ENCODE assay signal across 19 cellular contexts in genomic region chr5:68271124-68271523, GRCh38. TPM values are rescaled to one million over a fixed set of nuclear protein-coding genes. Genes with fewer than 3 reads are reported as not detected.
DNase-seq lines count a peak whose midpoint lies in the region; ATAC-seq and TF ChIP-seq lines count a peak whose summit lies in the region.
"Had no signal": no experiment of that assay in that cellular context is flagged by ENCODE, and none has a peak within 500 bp of the region (broad histone marks: within the 10 kb centered on the region; RNA-seq: fewer than 3 reads in every experiment).

No MANE protein-coding gene starts in this region.

- no peak overlapping the region for H3K4me2 ChIP-seq in IMR-90 (ENCODE audit: low read depth, low read length)

- no peak for ATAC-seq in IMR-90 (ENCODE audit: low read depth)
- no peak for ATAC-seq in naive thymus-derived CD8-positive, alpha-beta T cell
- no peak for ATAC-seq in activated CD4-positive, alpha-beta T cell treated with anti-CD3 and anti-CD28 coated beads for 36 hours
- ATAC-seq: left cardiac atrium had no signal

- peak overlapping the region in 6 of 8 donors; percentile 20 to 87 (median 56) for H3K4me3 Mint-ChIP-seq in CD4-positive, alpha-beta memory T cell
- H3K4me3 Mint-ChIP-seq in naive thymus-derived CD8-positive, alpha-beta T cell: peak overlapping the region in 3 of 10 donors; percentile 3 to 18 (median 9)
- no peak overlapping the region for H3K4me3 Mint-ChIP-seq in activated CD4-positive, alpha-beta T cell treated with anti-CD3 and anti-CD28 coated beads for 36 hours

- H3K9me3 Mint-ChIP-seq in CD4-positive, alpha-beta memory T cell: peaks cover 0 to 2% (median 0%) of the 10 kb centered on the region in 8 donors
- no peaks in the 10 kb centered on the region for H3K9me3 Mint-ChIP-seq in naive thymus-derived CD8-positive, alpha-beta T cell
- H3K9me3 Mint-ChIP-seq in activated CD4-positive, alpha-beta T cell treated with anti-CD3 and anti-CD28 coated beads for 36 hours (ENCODE audit: low read depth): no peaks in the 10 kb centered on the region
- H3K9me3 Mint-ChIP-seq: IgD-negative memory B cell had no signal

- no peaks in the 10 kb centered on the region for H3K9me3 ChIP-seq in CD4-positive, alpha-beta memory T cell (ENCODE audit: control insufficient read depth in 1 of 2, low read length in 2 of 2)
- no peaks in the 10 kb centered on the region for H3K9me3 ChIP-seq in IMR-90 (ENCODE audit: control insufficient read depth, insufficient read depth, low read length)
- H3K9me3 ChIP-seq: ovary, Peyer's patch had no signal

- H3K23ac ChIP-seq in IMR-90 (ENCODE audit: low read depth, low read length): no peak overlapping the region

- peaks cover 97% of the 10 kb centered on the region for H3K4me1 ChIP-seq in CD4-positive, alpha-beta memory T cell (ENCODE audit: insufficient read depth, low read length)
- H3K4me1 ChIP-seq in IMR-90 (ENCODE audit: control insufficient read depth, insufficient read depth, low read length): peaks cover 2% of the 10 kb centered on the region; the same call in 1 of the 2 replicates

- peak overlapping the region; percentile 37 to 89 (median 66) for H3K27ac Mint-ChIP-seq in CD4-positive, alpha-beta memory T cell
- H3K27ac Mint-ChIP-seq in naive thymus-derived CD8-positive, alpha-beta T cell: peak overlapping the region in 7 of 10 donors; percentile 26 to 84 (median 31)
- H3K27ac Mint-ChIP-seq in activated CD4-positive, alpha-beta T cell treated with anti-CD3 and anti-CD28 coated beads for 36 hours: no peak overlapping the region
- H3K27ac Mint-ChIP-seq: IgD-negative memory B cell had no signal

- peaks cover 72 to 96% (median 83%) of the 10 kb centered on the region in 4 donors for H3K4me1 Mint-ChIP-seq in CD4-positive, alpha-beta memory T cell
- peaks cover 31 to 90% (median 79%) of the 10 kb centered on the region in 4 donors for H3K4me1 Mint-ChIP-seq in naive thymus-derived CD8-positive, alpha-beta T cell
- peaks cover 85% of the 10 kb centered on the region for H3K4me1 Mint-ChIP-seq in activated CD4-positive, alpha-beta T cell treated with anti-CD3 and anti-CD28 coated beads for 36 hours

- H3K18ac ChIP-seq in IMR-90 (ENCODE audit: low read depth, low read length): no peak overlapping the region

- BruUV-seq in IMR-90 (replicated peaks; lab: Mats Ljungman, UMichigan): no TSS peak

- H3K9ac ChIP-seq in IMR-90 (ENCODE audit: low read depth, low read length): no peak overlapping the region

- H2BK120ac ChIP-seq in IMR-90 (ENCODE audit: low read depth, low read length): no peak overlapping the region

- no peak for DNase-seq in CD4-positive, alpha-beta memory T cell
- DNase-seq in IMR-90 (no peak), dorsolateral prefrontal cortex (no peak), NCI-H82 (lab: John Stamatoyannopoulos, UW) (no peak), islet precursor cell (no peak)
- DNase-seq in naive thymus-derived CD8-positive, alpha-beta T cell: no peak
- DNase-seq in activated CD8-positive, alpha-beta memory T cell treated with anti-CD3 and anti-CD28 coated beads for 24 hours: no peak
- no peak for DNase-seq in activated CD4-positive, alpha-beta T cell treated with anti-CD3 and anti-CD28 coated beads for 36 hours
- DNase-seq: activated effector memory CD4-positive, alpha-beta T cell treated with Interleukin-2 at 50 U/mL for 16 hours; amygdala; hypothalamus; left cardiac atrium; NCI-H2081 treated with DMSO at 0.1 percent for 48 hours; NCI-H748 treated with DMSO at 0.1 percent for 48 hours; ovary; Peyer's patch; stimulated activated CD4-positive, alpha-beta T cell treated with anti-CD3 and anti-CD28 coated beads, Interleukin-4, amount 100 ng/mL, for 1 hour had no signal

- dilution Hi-C loops in IMR-90 (cut with HindIII; ENCODE audit: low sequenced_read_pairs, unreplicated experiment): no loop called here

- H3K36me3 Mint-ChIP-seq in CD4-positive, alpha-beta memory T cell: peaks cover 20 to 26% of the 10 kb centered on the region in 2 donors
- H3K36me3 Mint-ChIP-seq in naive thymus-derived CD8-positive, alpha-beta T cell: peaks cover 0 to 29% (median 10%) of the 10 kb centered on the region in 3 donors
- peaks cover 18% of the 10 kb centered on the region for H3K36me3 Mint-ChIP-seq in activated CD4-positive, alpha-beta T cell treated with anti-CD3 and anti-CD28 coated beads for 36 hours (ENCODE audit: low read depth)

- H2BK5ac ChIP-seq in IMR-90 (ENCODE audit: low read depth, low read length, poor library complexity, severe bottlenecking): no peak overlapping the region

- no peak overlapping the region for H3K27ac ChIP-seq in CD4-positive, alpha-beta memory T cell (ENCODE audit: low read depth, low read length)
- H3K27ac ChIP-seq in IMR-90 (ENCODE audit: insufficient read depth, low read length): no peak overlapping the region
- H3K27ac ChIP-seq in dorsolateral prefrontal cortex: peak overlapping the region in 31 of 59 donors; percentile 2 to 67 (median 23)
- H3K27ac ChIP-seq: ovary, Peyer's patch had no signal

- no peak overlapping the region for H2AK9ac ChIP-seq in IMR-90 (replicated peaks; ENCODE audit: low read depth, low read length, poor library complexity)

- H4K20me1 ChIP-seq in IMR-90 (ENCODE audit: insufficient read depth, low read length): no peaks in the 10 kb centered on the region

- H3K27me3 ChIP-seq in CD4-positive, alpha-beta memory T cell (ENCODE audit: insufficient read depth, low read length): no peaks in the 10 kb centered on the region
- H3K27me3 ChIP-seq in IMR-90 (ENCODE audit: control insufficient read depth, insufficient read depth, low read length) (no peaks in the 10 kb centered on the region), dorsolateral prefrontal cortex (no peaks in the 10 kb centered on the region)
- H3K27me3 ChIP-seq: ovary, Peyer's patch had no signal

- H4K91ac ChIP-seq in IMR-90 (ENCODE audit: insufficient read depth, low read depth, low read length): peak overlapping the region; percentile 0; the same call in 1 of the 2 replicates

- no peak for TF ChIP-seq RAD21 in IMR-90 (IDR thresholded peaks at IDR 0.05; ENCODE audit: low read length)

- no peaks in the 10 kb centered on the region for H3K27me3 Mint-ChIP-seq in CD4-positive, alpha-beta memory T cell
- no peaks in the 10 kb centered on the region for H3K27me3 Mint-ChIP-seq in naive thymus-derived CD8-positive, alpha-beta T cell
- H3K27me3 Mint-ChIP-seq in activated CD4-positive, alpha-beta T cell treated with anti-CD3 and anti-CD28 coated beads for 36 hours: no peaks in the 10 kb centered on the region
- H3K27me3 Mint-ChIP-seq: IgD-negative memory B cell had no signal

- no peak overlapping the region for H2BK20ac ChIP-seq in IMR-90 (ENCODE audit: low read depth, low read length)

- no peak overlapping the region for H3K56ac ChIP-seq in IMR-90 (ENCODE audit: extremely low read depth, insufficient read depth, low read length)

- H2AFZ ChIP-seq in IMR-90 (replicated peaks; ENCODE audit: low read length, poor library complexity): no peak overlapping the region

- H3K4me3 ChIP-seq in CD4-positive, alpha-beta memory T cell (ENCODE audit: low read length in 2 of 2): no peak overlapping the region
- H3K4me3 ChIP-seq in IMR-90 (ENCODE audit: insufficient read depth, low read depth, low read length) (no peak overlapping the region), dorsolateral prefrontal cortex (no peak overlapping the region)
- H3K4me3 ChIP-seq: ovary, Peyer's patch, skin epidermis had no signal

- no peak for TF ChIP-seq POLR2A in IMR-90 (IDR thresholded peaks at IDR 0.05; ENCODE audit: low read depth, low read length)

- peaks cover 11% of the 10 kb centered on the region for H3K36me3 ChIP-seq in CD4-positive, alpha-beta memory T cell (ENCODE audit: insufficient read depth, low read length)
- H3K36me3 ChIP-seq in IMR-90 (ENCODE audit: control insufficient read depth, insufficient read depth, low read length): peaks cover 1% of the 10 kb centered on the region; the same call in 1 of the 2 replicates
- H3K36me3 ChIP-seq: ovary had no signal

- CTCF ChIA-PET in CD4-positive, alpha-beta memory T cell (lab: Charles Lee; ENCODE audit: partially characterized antibody): interaction anchor here (1.0 to 9.6 kb wide), 13 partner anchors 10 to 1064 kb away, joined by 3 to 124 read pairs (median 12); partner anchors contain the start of gene PIK3R1
- CTCF ChIA-PET in IMR-90 (lab: Yijun Ruan, JAX): interaction anchor here (0.6 to 1.3 kb wide), 3 partner anchors 12 to 1172 kb away, joined by 3 to 5 read pairs (median 4); no protein-coding TSS in a partner anchor
- CTCF ChIA-PET in activated CD4-positive, alpha-beta T cell treated with anti-CD3 and anti-CD28 coated beads for 36 hours (lab: Charles Lee): interaction anchor here (0.6 to 7.8 kb wide), 16 partner anchors 9 to 1108 kb away, joined by 3 to 43 read pairs (median 4); partner anchors contain the start of gene PIK3R1

- H4K5ac ChIP-seq in IMR-90 (ENCODE audit: low read depth, low read length): peak overlapping the region; percentile 63

- no peak for TF ChIP-seq CTCF in IMR-90 (conservative IDR thresholded peaks at IDR 0.05; ENCODE audit: low read depth, low read length)
- no peak for TF ChIP-seq CTCF in dorsolateral prefrontal cortex (IDR thresholded peaks at IDR 0.05 in 54 of 56, conservative IDR thresholded peaks at IDR 0.05 in 2 of 56; ENCODE audit: low read depth in 1 of 56, partially characterized antibody in 56 of 56)

- POLR2A ChIA-PET in CD4-positive, alpha-beta memory T cell (lab: Charles Lee; ENCODE audit: partially characterized antibody): interaction anchor here (0.8 to 12.9 kb wide), 7 partner anchors 9 to 1025 kb away, joined by 3 to 179 read pairs (median 16); partner anchors contain the start of gene PIK3R1
- POLR2A ChIA-PET in IMR-90 (lab: Charles Lee; ENCODE audit: unreplicated experiment): no interaction called here
- POLR2A ChIA-PET in naive thymus-derived CD8-positive, alpha-beta T cell (lab: Charles Lee): interaction anchor here (1.1 to 1.6 kb wide), 3 partner anchors 10 to 55 kb away, joined by 3 to 4 read pairs (median 4); partner anchors contain the start of gene PIK3R1
- POLR2A ChIA-PET in activated CD4-positive, alpha-beta T cell treated with anti-CD3 and anti-CD28 coated beads for 36 hours (lab: Charles Lee): no interaction called here

- peak overlapping the region in 1 of 2 experiments; percentile 21; a peak in 1 of 4 replicates for H4K8ac ChIP-seq in IMR-90 (ENCODE audit: low read depth in 2 of 2, low read length in 2 of 2)

- in situ Hi-C loops in IMR-90 (cut with MboI; ENCODE audit: low sequenced_read_pairs): loop anchor here (25.0 kb wide), 1 partner anchor 1459 kb away; no protein-coding TSS in a partner anchor

- 0 out of 2 replicates have a peak, but pooled peaks cover 3% of the 10 kb centered on the region for H3K9me1 ChIP-seq in IMR-90 (ENCODE audit: insufficient read depth, low read length)

- no peak overlapping the region for H3K14ac ChIP-seq in IMR-90 (replicated peaks; ENCODE audit: low read depth, low read length)

- no peak overlapping the region for H2BK15ac ChIP-seq in IMR-90 (ENCODE audit: low read depth, low read length)

- no peak overlapping the region for H3K4ac ChIP-seq in IMR-90 (ENCODE audit: low read depth, low read length)

- peaks cover 9 to 14% of the 10 kb centered on the region in 2 experiments; a peak in 3 of 4 replicates for H3K79me1 ChIP-seq in IMR-90 (ENCODE audit: low read depth in 1 of 2, low read length in 2 of 2)

- WGBS in IMR-90 (ENCODE audit: extremely low coverage in 2 of 2, insufficient read length in 1 of 2), 2 experiments: 0% methylated on average over 1 of the region's 5 CpGs; no CpG with 5 or more reads in 1 of the 2 experiments

- intact Hi-C loops in CD4-positive, alpha-beta memory T cell (cut with micrococcal nuclease): loop anchor here (1.0 to 5.0 kb wide), 3 partner anchors 9 to 34 kb away; no protein-coding TSS in a partner anchor
- intact Hi-C loops in IMR-90 (cut with micrococcal nuclease): no loop called here
- intact Hi-C loops in dorsolateral prefrontal cortex (cut with DNase I): no loop called here
- intact Hi-C loops in activated CD4-positive, alpha-beta T cell treated with anti-CD3 and anti-CD28 coated beads for 36 hours (cut with DNase I, micrococcal nuclease): loop anchor here (2.0 to 10.0 kb wide), 4 partner anchors 16 to 1266 kb away; partner anchors contain the start of gene PIK3R1 (in 1 of the 2)

- no peak overlapping the region for H2AK5ac ChIP-seq in IMR-90 (ENCODE audit: low read depth, low read length)

RNA-seq across cellular contexts. Expression of gene PIK3R1, which starts 55.6 kb away (rescaled TPM):
- 100 to 1,000 TPM; 151 to 152 TPM for total RNA-seq in CD4-positive, alpha-beta memory T cell
- polyA plus RNA-seq in CD4-positive, alpha-beta memory T cell: 10 to 100 TPM; 92.6 to 98.3 TPM
- total RNA-seq in IMR-90 (2012; rRNA removed) (9.3 and 13.6 TPM in 2 replicates), dorsolateral prefrontal cortex (100 to 1,000 TPM; 172 to 359 (median 273) TPM)
- 2.4 and 2.6 TPM in 2 replicates for polyA plus RNA-seq in IMR-90 (2012; rRNA removed)
- polyA plus RNA-seq in IMR-90 (2012; cell fraction: cytosol; rRNA removed): 0.45 and 0.77 TPM in 2 replicates
- polyA plus RNA-seq in IMR-90 (2012; cell fraction: nucleus; rRNA removed; ENCODE audit: low replicate concordance): 0.92 and 4.4 TPM in 2 replicates
- 10 to 100 TPM; 91.4 to 98.3 TPM for total RNA-seq in naive thymus-derived CD8-positive, alpha-beta T cell
- polyA plus RNA-seq in naive thymus-derived CD8-positive, alpha-beta T cell: 10 to 100 TPM; 69.1 to 98.1 (median 71.3) TPM
- total RNA-seq in activated CD4-positive, alpha-beta T cell treated with anti-CD3 and anti-CD28 coated beads for 36 hours: 10 to 100 TPM; 40.0 to 49.0 TPM

Comparison
In these comparisons a context has a peak if more than half of its experiments do, and no peak if none do; other contexts are left out.
1. H3K27ac ChIP-seq: peak in dorsolateral prefrontal cortex (31 of 59); none in CD4-positive, alpha-beta memory T cell (single experiment) and IMR-90 (single experiment).
2. POLR2A ChIA-PET loops: an anchor here in CD4-positive, alpha-beta memory T cell (0.8 to 12.9 kb wide) and naive thymus-derived CD8-positive, alpha-beta T cell (1.1 to 1.6 kb wide); none called in IMR-90 and activated CD4-positive, alpha-beta T cell treated with anti-CD3 and anti-CD28 coated beads for 36 hours.
3. intact Hi-C loops: an anchor here in CD4-positive, alpha-beta memory T cell (1.0 to 5.0 kb wide) and activated CD4-positive, alpha-beta T cell treated with anti-CD3 and anti-CD28 coated beads for 36 hours (2.0 to 10.0 kb wide); none called in IMR-90 and dorsolateral prefrontal cortex.